ENCODE assay signal across 1 cellular context in the genomic region with DNA sequence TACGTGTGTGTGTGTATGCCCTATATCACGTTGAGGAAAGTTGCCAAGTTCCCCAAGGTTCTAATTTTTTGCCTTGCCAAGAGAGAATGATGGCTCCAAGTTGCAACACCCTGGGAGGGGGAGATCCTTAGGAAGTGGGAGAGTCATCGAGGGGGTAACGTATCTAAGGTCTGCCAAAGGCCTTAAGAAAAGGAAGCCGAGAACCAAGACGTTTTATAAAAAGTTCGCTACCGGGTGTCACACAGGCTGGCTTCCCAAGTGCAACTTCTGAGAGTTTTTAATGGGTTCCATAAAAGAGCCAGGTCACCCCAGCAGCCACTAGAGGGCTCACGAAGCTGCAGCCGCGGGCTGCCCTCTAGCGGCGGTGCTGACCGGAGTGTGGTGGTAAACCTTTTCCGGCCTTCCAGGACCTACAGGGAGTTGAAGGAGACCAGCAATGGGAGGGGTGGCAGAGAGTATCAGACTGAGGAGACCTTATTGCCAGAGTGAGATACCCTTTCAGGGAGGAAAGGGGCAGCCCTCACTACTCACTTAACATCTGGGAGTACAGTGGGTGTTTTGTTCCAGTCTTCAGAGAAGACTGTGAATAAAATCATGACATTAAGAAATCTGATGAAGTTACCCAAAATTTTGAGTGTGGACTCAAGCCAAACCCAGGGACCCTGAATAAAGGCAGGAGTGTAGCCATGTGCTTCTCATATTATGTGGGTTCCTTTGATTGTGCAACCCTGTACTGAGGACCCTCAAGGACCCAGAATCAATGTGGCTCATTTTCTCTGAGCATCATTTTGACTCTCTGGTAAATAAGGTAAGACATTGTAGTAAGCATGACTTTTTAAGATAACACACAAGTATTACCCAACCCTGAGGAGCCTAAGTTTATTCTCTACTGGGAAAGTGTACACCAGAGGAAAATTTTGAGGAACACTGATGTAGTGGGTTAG.
TF ChIP-seq lines count a peak whose summit lies in the region.

No MANE protein-coding gene starts in this region.

TF ChIP-seq in GM23338, 12 proteins besides CTCF, POLR2A, EP300 and RAD21 (continued from another document):
- TF ChIP-seq EZH2 (IDR thresholded peaks at IDR 0.05; ENCODE audit: low read depth, unreplicated experiment) = no peak
